ENCODE assay signal across 17 cellular contexts in the genomic region with DNA sequence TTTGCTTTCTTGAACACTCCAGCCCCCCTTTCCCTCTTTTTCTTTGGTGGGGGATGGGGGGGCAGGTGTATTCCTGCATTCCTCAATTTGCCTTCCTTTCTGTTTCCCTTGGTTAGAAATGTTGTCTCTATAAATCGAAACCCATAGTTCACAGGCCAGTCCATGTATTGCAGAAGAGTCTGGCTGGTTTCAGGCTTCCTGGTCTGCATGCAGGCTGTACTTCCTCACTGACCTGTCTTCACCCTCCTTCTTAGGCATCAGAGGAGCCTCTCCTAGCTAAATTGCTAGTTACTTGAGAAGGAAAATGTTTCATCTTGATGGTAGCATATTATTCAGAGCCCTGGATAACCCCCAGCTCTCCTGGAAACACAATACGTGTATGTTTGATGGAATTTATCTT.
"Had no signal": no experiment of that assay in that cellular context is flagged by ENCODE, and none has a peak within 500 bp of the region (broad histone marks: within the 10 kb centered on the region; RNA-seq: fewer than 3 reads in every experiment).

No MANE protein-coding gene starts in this region.

- ATAC-seq: activated naive CD4-positive, alpha-beta T cell treated with anti-CD3 and anti-CD28 coated beads, Interleukin-2, amount 50 U/mL, for 72 hours; activated T-cell treated with anti-CD3 and anti-CD28 coated beads, Interleukin-2, amount 50 U/mL, for 72 hours; foreskin keratinocyte had no signal

- H3K9me3 ChIP-seq: colonic mucosa, right atrium auricular region, upper lobe of left lung had no signal

- H3K4me1 ChIP-seq: colonic mucosa, foreskin keratinocyte had no signal

- DNase-seq: activated CD4-positive, alpha-beta T cell treated with anti-CD3 and anti-CD28 coated beads, Interleukin-2, amount 10 ng/mL, durations not matched to agents 7 days and 5 days; activated CD4-positive, CD25-positive, alpha-beta regulatory T cell; activated CD8-positive, alpha-beta memory T cell treated with anti-CD3 and anti-CD28 coated beads, Interleukin-2, amount 50 U/mL, for 48 hours; activated gamma-delta T cell; activated T-cell treated with anti-CD3 and anti-CD28 coated beads, Interleukin-2, amount 50 U/mL, for 72 hours; caudate nucleus; colonic mucosa; effector CD4-positive, alpha-beta T cell; foreskin keratinocyte; mammary epithelial cell; natural killer cell; stimulated activated CD4-positive, alpha-beta T cell treated with anti-CD3 and anti-CD28 coated beads, Interleukin-4, amount 100 ng/mL, for 24 hours; stimulated activated naive CD4-positive, alpha-beta T cell treated with Interleukin-2 at 50 U/mL for 16 hours had no signal

- H3K4me3 ChIP-seq: colonic mucosa, right atrium auricular region, skin epidermis, upper lobe of left lung had no signal

- H3K36me3 ChIP-seq: colonic mucosa, right atrium auricular region, upper lobe of left lung had no signal

- H3K27ac ChIP-seq: colonic mucosa, foreskin keratinocyte, right atrium auricular region, skin epidermis had no signal

- H3K27me3 ChIP-seq: colonic mucosa, right atrium auricular region, upper lobe of left lung had no signal
